Comparison of ENCODE assay signal across 24 cellular contexts in genomic region chr13:107291875-107292274, GRCh38.
"Had no signal": no experiment of that assay in that cellular context is flagged by ENCODE, and none has a peak within 500 bp of the region (broad histone marks: within the 10 kb centered on the region; RNA-seq: fewer than 3 reads in every experiment).

No MANE protein-coding gene starts in this region.

- H3K27me3 ChIP-seq: SJCRH30 had no signal

- ATAC-seq: HepG2, K562, Panc1, Right ventricle myocardium inferior, SK-N-SH treated with all-trans-retinoic acid at 6 μM for 48 hours had no signal

- H3K36me3 ChIP-seq: SJCRH30 had no signal

- H3K4me3 ChIP-seq: K562, SJCRH30 had no signal

- H3K27ac ChIP-seq: KMS-11, RWPE1, SJCRH30 had no signal

- H3K9ac ChIP-seq: KMS-11 had no signal

- H3K4me1 ChIP-seq: SJCRH30 had no signal

- DNase-seq: Kasumi-1, NCI-H1092, NCI-H1105 treated with DMSO at 0.1 percent for 48 hours, NCI-H1417 treated with DMSO at 0.1 percent for 48 hours, NCI-H146, NCI-H1694 treated with DMSO at 0.1 percent for 48 hours, NCI-H1930, NCI-H2081, NCI-H2171, NCI-H226, NCI-H446, NCI-H510A, NCI-H524 treated with DMSO at 0.1 percent for 48 hours, NCI-H69, NCI-H774, SHP77 treated with DMSO at 0.1 percent for 48 hours, SJCRH30 had no signal

- H3K9me3 ChIP-seq: SJCRH30 had no signal

- H3K4me2 ChIP-seq: KMS-11 had no signal
